ENCODE assay signal across 24 cellular contexts in genomic region chr2:178800510-178800909, GRCh38. TPM values are rescaled to one million over a fixed set of nuclear protein-coding genes. Genes with fewer than 3 reads are reported as not detected.
"Had no signal": no experiment of that assay in that cellular context is flagged by ENCODE, and none has a peak within 500 bp of the region (broad histone marks: within the 10 kb centered on the region; RNA-seq: fewer than 3 reads in every experiment).

No MANE protein-coding gene starts in this region.

- H3K4me3 Mint-ChIP-seq: endodermal cell; memory B cell; mesothelial cell of epicardium; natural killer cell treated with Interleukin-12 subunit alpha and Interleukin-12 subunit beta and Interleukin-15 and Interleukin-18, amount 100 ng/mL, for 72 hours; stimulated activated effector memory CD8-positive, alpha-beta T cell treated with anti-CD3 and anti-CD28 coated beads, Interleukin-12 subunit alpha, Interleukin-12 subunit beta, amount 100 ng/mL, for 72 hours; stimulated activated naive CD8-positive, alpha-beta T cell treated with anti-CD3 and anti-CD28 coated beads, Interleukin-15, Interleukin-2, amounts not matched to agents 100 ng/mL and 50 ng/mL, for 24 hours had no signal

- H3K4me1 ChIP-seq: foreskin keratinocyte, lower lobe of right lung, parathyroid adenoma, upper lobe of left lung, uterus had no signal

- H3K4me1 Mint-ChIP-seq: memory B cell; mesothelial cell of epicardium; stimulated activated effector memory CD8-positive, alpha-beta T cell treated with anti-CD3 and anti-CD28 coated beads, Interleukin-12 subunit alpha, Interleukin-12 subunit beta, amount 100 ng/mL, for 72 hours had no signal

- H3K27me3 ChIP-seq: foreskin keratinocyte, tibial artery, upper lobe of left lung, uterus had no signal

- H3K36me3 Mint-ChIP-seq: natural killer cell treated with Interleukin-12 subunit alpha and Interleukin-12 subunit beta and Interleukin-15 and Interleukin-18, amount 100 ng/mL, for 72 hours; stimulated activated effector memory CD8-positive, alpha-beta T cell treated with anti-CD3 and anti-CD28 coated beads, Interleukin-12 subunit alpha, Interleukin-12 subunit beta, amount 100 ng/mL, for 72 hours had no signal

- H3K4me3 ChIP-seq: coronary artery, lower lobe of right lung, smooth muscle cell, tibial artery, upper lobe of left lung, uterus had no signal

- ATAC-seq: foreskin keratinocyte; left lobe of liver; lower lobe of right lung; natural killer cell treated with Interleukin-12 subunit alpha and Interleukin-12 subunit beta and Interleukin-15 and Interleukin-18, amount 100 ng/mL, for 72 hours; stimulated activated effector memory CD8-positive, alpha-beta T cell treated with anti-CD3 and anti-CD28 coated beads, Interleukin-12 subunit alpha, Interleukin-12 subunit beta, amount 100 ng/mL, for 72 hours had no signal

- H3K36me3 ChIP-seq: lower lobe of right lung, tibial artery, uterus had no signal

- DNase-seq: effector CD4-positive, alpha-beta T cell; endodermal cell; erythroblast; foreskin keratinocyte; head of caudate nucleus; hypothalamus; kidney glomerular epithelial cell; lower lobe of right lung; occipital lobe; stimulated activated CD4-positive, alpha-beta T cell treated with anti-CD3 and anti-CD28 coated beads, Interleukin-4, amount 100 ng/mL, for 1 hour; stimulated activated CD8-positive, alpha-beta memory T cell treated with anti-CD3 and anti-CD28 coated beads, Interleukin-4, amount 100 ng/mL, for 48 hours; tibial artery; upper lobe of left lung; uterus had no signal

- H3K9me3 Mint-ChIP-seq: endodermal cell; memory B cell; natural killer cell treated with Interleukin-12 subunit alpha and Interleukin-12 subunit beta and Interleukin-15 and Interleukin-18, amount 100 ng/mL, for 72 hours; stimulated activated effector memory CD8-positive, alpha-beta T cell treated with anti-CD3 and anti-CD28 coated beads, Interleukin-12 subunit alpha, Interleukin-12 subunit beta, amount 100 ng/mL, for 72 hours; stimulated activated naive CD8-positive, alpha-beta T cell treated with anti-CD3 and anti-CD28 coated beads, Interleukin-15, Interleukin-2, amounts not matched to agents 100 ng/mL and 50 ng/mL, for 24 hours had no signal

- H3K27ac Mint-ChIP-seq: endodermal cell; memory B cell; mesothelial cell of epicardium; natural killer cell treated with Interleukin-12 subunit alpha and Interleukin-12 subunit beta and Interleukin-15 and Interleukin-18, amount 100 ng/mL, for 72 hours; stimulated activated effector memory CD8-positive, alpha-beta T cell treated with anti-CD3 and anti-CD28 coated beads, Interleukin-12 subunit alpha, Interleukin-12 subunit beta, amount 100 ng/mL, for 72 hours; stimulated activated naive CD8-positive, alpha-beta T cell treated with anti-CD3 and anti-CD28 coated beads, Interleukin-15, Interleukin-2, amounts not matched to agents 100 ng/mL and 50 ng/mL, for 24 hours had no signal

- H3K27ac ChIP-seq: coronary artery, foreskin keratinocyte, lower lobe of right lung, parathyroid adenoma, tibial artery, upper lobe of left lung, uterus had no signal

- H3K9me3 ChIP-seq: lower lobe of right lung, upper lobe of left lung, uterus had no signal

- H3K27me3 Mint-ChIP-seq: memory B cell; natural killer cell treated with Interleukin-12 subunit alpha and Interleukin-12 subunit beta and Interleukin-15 and Interleukin-18, amount 100 ng/mL, for 72 hours; stimulated activated naive CD8-positive, alpha-beta T cell treated with anti-CD3 and anti-CD28 coated beads, Interleukin-15, Interleukin-2, amounts not matched to agents 100 ng/mL and 50 ng/mL, for 24 hours had no signal

RNA-seq across cellular contexts. Expression of gene TTN, which starts 6.7 kb away (rescaled TPM):
- total RNA-seq: chondrocyte, foreskin keratinocyte, smooth muscle cell had no signal
- polyA plus RNA-seq: foreskin keratinocyte had no signal
